In genomic region chr1:94792876-94793605, GRCh38 we compare ENCODE assay signal across 8 cellular contexts. TPM values are rescaled to one million over a fixed set of nuclear protein-coding genes. Genes with fewer than 3 reads are reported as not detected.
DNase-seq lines count a peak whose midpoint lies in the region; ATAC-seq, FAIRE-seq and TF ChIP-seq lines count a peak whose summit lies in the region.

No MANE protein-coding gene starts in this region.

- H3K9me3 ChIP-seq in RWPE2 (ENCODE audit: severe bottlenecking) = no peaks in the 10 kb centered on the region
- H3K9me3 ChIP-seq in vagina = no peaks in the 10 kb centered on the region

- peak; percentile 68; the same call in 2 of the 3 replicates for ATAC-seq in RWPE2 (ENCODE audit: low read depth)

- H3K27ac ChIP-seq in RWPE2 (ENCODE audit: poor library complexity, severe bottlenecking) (peak overlapping the region; percentile 75), vagina (peak overlapping the region; percentile 81)

- no peak for TF ChIP-seq POLR2A in H54 (IDR thresholded peaks at IDR 0.05; ENCODE audit: low read depth, low read length)
- no peak for TF ChIP-seq POLR2A in vagina (IDR thresholded peaks at IDR 0.05)

- H3K27me3 ChIP-seq in RWPE2 (ENCODE audit: insufficient read depth, poor library complexity, severe bottlenecking) (no peaks in the 10 kb centered on the region), vagina (no peaks in the 10 kb centered on the region)

- H3K4me3 ChIP-seq in RWPE2 (ENCODE audit: severe bottlenecking) (no peak overlapping the region), vagina (no peak overlapping the region)

- H3K36me3 ChIP-seq in RWPE2 (ENCODE audit: low read depth) = no peaks in the 10 kb centered on the region
- H3K36me3 ChIP-seq in vagina = no peaks in the 10 kb centered on the region

- peaks cover 20% of the 10 kb centered on the region for H3K4me1 ChIP-seq in RWPE2 (ENCODE audit: insufficient read depth, poor library complexity, severe bottlenecking)
- H3K4me1 ChIP-seq in vagina = peaks cover 22% of the 10 kb centered on the region

- DNase-seq in Ammon's horn (ENCODE audit: low spot score) = peak; percentile 34
- no peak for DNase-seq in H54 (ENCODE audit: insufficient read length, low spot score)
- no peak for DNase-seq in RWPE2 (ENCODE audit: low spot score)
- peak; percentile 84 for DNase-seq in iris pigment epithelial cell (ENCODE audit: low read depth)
- DNase-seq in vagina (ENCODE audit: extremely low spot score in 2 of 2) = no peak
- DNase-seq in activated gamma-delta T cell treated with Interleukin-2 at 50 U/mL for 16 hours = no peak
- no peak for DNase-seq in activated CD4-positive, alpha-beta T cell treated with anti-CD3 and anti-CD28 coated beads for 4 hours
- no peak for DNase-seq in activated naive CD4-positive, alpha-beta T cell treated with anti-CD3 and anti-CD28 coated beads, Interleukin-2, amount 50 U/mL, for 16 hours

- TF ChIP-seq CTCF in RWPE2 (IDR thresholded peaks at IDR 0.05; ENCODE audit: poor library complexity, severe bottlenecking) (no peak), vagina (IDR thresholded peaks at IDR 0.05) (no peak)

- intact Hi-C loops in vagina (cut with DNase I) = no loop called here

- peak; percentile 80 for FAIRE-seq in H54 (lab: Jason Lieb, UNC)

RNA-seq across cellular contexts. Expression of gene SLC44A3, which starts 27.1 kb away (rescaled TPM):
- 6.6 TPM for total RNA-seq in vagina

Comparison
In these comparisons a context has a peak if more than half of its experiments do, and no peak if none do; other contexts are left out.
1. DNase-seq: peak in Ammon's horn (single experiment) and iris pigment epithelial cell (single experiment); none in H54 (single experiment), RWPE2 (single experiment), vagina (0 of 2), activated gamma-delta T cell treated with Interleukin-2 at 50 U/mL for 16 hours (single experiment), activated CD4-positive, alpha-beta T cell treated with anti-CD3 and anti-CD28 coated beads for 4 hours (0 of 2) and activated naive CD4-positive, alpha-beta T cell treated with anti-CD3 and anti-CD28 coated beads, Interleukin-2, amount 50 U/mL, for 16 hours (single experiment).